Comparison of ENCODE assay signal across 1 cellular context in the genomic region with DNA sequence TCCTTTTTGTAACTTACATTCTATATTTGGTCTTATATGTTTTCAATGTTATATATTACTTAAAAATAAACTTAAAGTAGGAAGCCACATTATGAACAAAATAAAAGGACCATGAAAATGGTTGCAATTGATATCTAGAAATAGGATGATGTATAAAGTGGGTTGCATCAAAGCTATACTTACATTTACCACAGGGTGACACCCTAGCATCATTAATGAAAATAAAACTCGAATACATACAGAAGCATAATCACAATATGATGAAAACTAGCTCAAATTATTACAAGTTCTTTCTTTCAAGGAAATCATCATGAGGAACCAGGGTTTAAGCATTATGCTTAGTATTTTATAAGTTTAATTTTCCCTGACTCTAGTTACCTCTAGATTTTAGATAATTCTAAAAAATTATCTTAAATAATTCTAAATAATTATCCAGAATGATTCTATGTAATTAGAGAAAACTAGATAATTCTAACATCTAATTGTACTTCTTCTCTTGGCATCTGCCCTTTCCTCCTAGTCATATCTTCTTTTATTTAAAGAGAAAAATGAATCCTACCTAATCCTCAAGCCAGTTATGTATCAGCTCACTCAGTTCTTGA.
TF ChIP-seq lines count a peak whose summit lies in the region.

No MANE protein-coding gene starts in this region.

TF ChIP-seq in GM12878, 131 proteins besides CTCF, POLR2A, EP300 and RAD21:
- TF ChIP-seq SMC3 (IDR thresholded peaks at IDR 0.05; ENCODE audit: borderline replicate concordance, low read length) (peak; percentile 80; the same call in 1 of the 2 replicates), GABPA (IDR thresholded peaks at IDR 0.05; ENCODE audit: low read depth) (no peak)
TF ChIP-seq in GM12878: peak in this region for 1.
